13 cellular contexts compared by ENCODE assay signal in genomic region chr11:12418019-12418611, GRCh38. TPM values are rescaled to one million over a fixed set of nuclear protein-coding genes. Genes with fewer than 3 reads are reported as not detected.
DNase-seq lines count a peak whose midpoint lies in the region; TF ChIP-seq lines count a peak whose summit lies in the region.
"Had no signal": no experiment of that assay in that cellular context is flagged by ENCODE, and none has a peak within 500 bp of the region (broad histone marks: within the 10 kb centered on the region; RNA-seq: fewer than 3 reads in every experiment).

No MANE protein-coding gene starts in this region.

- no peak overlapping the region for H2BK15ac ChIP-seq in mesendoderm (replicated peaks; ENCODE audit: low read depth)

- no TSS peak for BruUV-seq in mammary epithelial cell (replicated peaks; lab: Mats Ljungman, UMichigan)

- TF ChIP-seq CTCF in mammary epithelial cell (conservative IDR thresholded peaks at IDR 0.05 in 1 of 2, IDR thresholded peaks at IDR 0.05 in 1 of 2; ENCODE audit: extremely low read depth in 1 of 2, insufficient read depth in 1 of 2, low read depth in 1 of 2, low read length in 2 of 2) (no peak), tibial nerve (IDR thresholded peaks at IDR 0.05) (no peak)

- H3K9me3 Mint-ChIP-seq in activated naive CD4-positive, alpha-beta T cell treated with anti-CD3 and anti-CD28 coated beads for 36 hours, result no peaks in the 10 kb centered on the region
- H3K9me3 Mint-ChIP-seq: activated CD4-positive, alpha-beta memory T cell treated with anti-CD3 and anti-CD28 coated beads for 36 hours had no signal

- no peak overlapping the region for H3K4me3 Mint-ChIP-seq in activated naive CD4-positive, alpha-beta T cell treated with anti-CD3 and anti-CD28 coated beads for 36 hours
- H3K4me3 Mint-ChIP-seq: activated CD4-positive, alpha-beta memory T cell treated with anti-CD3 and anti-CD28 coated beads for 36 hours had no signal

- peak overlapping the region; percentile 61 for H2AK5ac ChIP-seq in mesendoderm (ENCODE audit: low read length)

- in situ Hi-C loops in mammary epithelial cell (cut with MboI; ENCODE audit: low sequenced_read_pairs in 2 of 2), result loop anchor here in 1 of 2 donors (25.0 kb wide), 1 partner anchor 469 kb away; no protein-coding TSS in a partner anchor
- in situ Hi-C loops in G401 (cut with HindIII; ENCODE audit: low sequenced_read_pairs), result no loop called here

- H3K18ac ChIP-seq in mesendoderm (ENCODE audit: low read length), result peak overlapping the region; percentile 99

- H3K36me3 ChIP-seq in mammary epithelial cell (ENCODE audit: insufficient read depth, low read length) (no peaks in the 10 kb centered on the region), mesendoderm (ENCODE audit: control insufficient read depth, insufficient read depth, low read length) (no peaks in the 10 kb centered on the region), tibial nerve (no peaks in the 10 kb centered on the region)

- H3K23ac ChIP-seq in mesendoderm (ENCODE audit: low read length), result no peak overlapping the region

- H2BK120ac ChIP-seq in mesendoderm (ENCODE audit: low read depth, low read length), result peak overlapping the region; percentile 49

- WGBS in mammary epithelial cell (ENCODE audit: low coverage, missing lambda C conversion rate), result 8% methylated on average over 8 of the region's 9 CpGs
- no CpG with 5 or more reads among the region's 9 CpGs for WGBS in mesendoderm (ENCODE audit: extremely low coverage, insufficient coverage, low lambda C conversion rate)
- WGBS in tibial nerve, 2 donors, result 37 to 45% methylated on average over 8 to 9 of the region's 9 CpGs

- peaks cover 2% of the 10 kb centered on the region for H3K79me1 ChIP-seq in mesendoderm (ENCODE audit: low read length)

- no peaks in the 10 kb centered on the region for H3K4me1 Mint-ChIP-seq in activated naive CD4-positive, alpha-beta T cell treated with anti-CD3 and anti-CD28 coated beads for 36 hours (ENCODE audit: low read depth)

- CTCF ChIA-PET in mammary epithelial cell (lab: Charles Lee; ENCODE audit: low non-redundant PET), result no interaction called here
- CTCF ChIA-PET in activated naive CD4-positive, alpha-beta T cell treated with anti-CD3 and anti-CD28 coated beads for 36 hours (lab: Charles Lee), result interaction anchor here (0.7 kb wide), 1 partner anchor 13 kb away, joined by 3 read pairs; no protein-coding TSS in a partner anchor

- no peak overlapping the region for H3K27ac Mint-ChIP-seq in activated naive CD4-positive, alpha-beta T cell treated with anti-CD3 and anti-CD28 coated beads for 36 hours
- H3K27ac Mint-ChIP-seq: activated CD4-positive, alpha-beta memory T cell treated with anti-CD3 and anti-CD28 coated beads for 36 hours had no signal

- H3K56ac ChIP-seq in mesendoderm (ENCODE audit: low read length), result peak overlapping the region; percentile 83

- H3K9me3 ChIP-seq in mammary epithelial cell (replicated peaks; ENCODE audit: insufficient read depth, low read length), result no peaks in the 10 kb centered on the region
- H3K9me3 ChIP-seq in tibial nerve, result no peaks in the 10 kb centered on the region

- peak overlapping the region; percentile 97 for H2BK5ac ChIP-seq in mesendoderm (ENCODE audit: low read length)

- H3K9ac ChIP-seq in mammary epithelial cell (ENCODE audit: insufficient read depth, low read length) (no peak overlapping the region), mesendoderm (ENCODE audit: low read length) (no peak overlapping the region)

- H3K27ac ChIP-seq in mammary epithelial cell (ENCODE audit: insufficient read depth, low read depth, low read length) (no peak overlapping the region), mesendoderm (ENCODE audit: low read depth, low read length) (peak overlapping the region; percentile 91), tibial nerve (peak overlapping the region in 3 of 4 donors; percentile 35 to 89 (median 82))

- TF ChIP-seq POLR2A in tibial nerve (IDR thresholded peaks at IDR 0.05), result no peak

- H3K4me3 ChIP-seq in mammary epithelial cell (replicated peaks in 1 of 3; ENCODE audit: insufficient read depth in 1 of 3, low read depth in 2 of 3, low read length in 3 of 3), result no peak overlapping the region
- no peak overlapping the region for H3K4me3 ChIP-seq in mesendoderm (ENCODE audit: low read length)
- H3K4me3 ChIP-seq in tibial nerve, result no peak overlapping the region

- no peaks in the 10 kb centered on the region for H3K27me3 Mint-ChIP-seq in activated naive CD4-positive, alpha-beta T cell treated with anti-CD3 and anti-CD28 coated beads for 36 hours (ENCODE audit: low read depth)
- H3K27me3 Mint-ChIP-seq: activated CD4-positive, alpha-beta memory T cell treated with anti-CD3 and anti-CD28 coated beads for 36 hours had no signal

- peak; percentile 69 for DNase-seq in HS-27A (ENCODE audit: low read depth)
- peak; percentile 32 for DNase-seq in mammary epithelial cell
- peak; percentile 99 for DNase-seq in mesendoderm
- DNase-seq in tibial nerve (ENCODE audit: low spot score in 2 of 2), result no peak
- no peak for DNase-seq in activated CD4-positive, alpha-beta T cell treated with anti-CD3 and anti-CD28 coated beads, Interleukin-2, amount 50 U/mL, for 1 hour
- DNase-seq in activated naive CD4-positive, alpha-beta T cell treated with anti-CD3 and anti-CD28 coated beads for 36 hours, result no peak
- no peak for DNase-seq in G401 (ENCODE audit: low spot score)
- DNase-seq: activated CD4-positive, alpha-beta memory T cell treated with anti-CD3 and anti-CD28 coated beads for 36 hours; activated naive CD4-positive, alpha-beta T cell treated with anti-CD3 and anti-CD28 coated beads, Interleukin-2, amount 50 U/mL, for 16 hours; dermis blood vessel endothelial cell; DMS79; hippocampal formation; NCI-H1105 treated with DMSO at 0.1 percent for 48 hours had no signal

- H3K4me2 ChIP-seq in mammary epithelial cell (ENCODE audit: insufficient read depth, low read depth, low read length) (peak overlapping the region; percentile 59), mesendoderm (ENCODE audit: low read length) (no peak overlapping the region)

- H3K79me2 ChIP-seq in mammary epithelial cell (ENCODE audit: insufficient read depth, low read length), result peaks cover 77% of the 10 kb centered on the region
- H3K79me2 ChIP-seq in mesendoderm (ENCODE audit: control insufficient read depth, insufficient read depth, low read length), result no peaks in the 10 kb centered on the region

- H3K36me3 Mint-ChIP-seq in activated naive CD4-positive, alpha-beta T cell treated with anti-CD3 and anti-CD28 coated beads for 36 hours (ENCODE audit: low read depth), result no peaks in the 10 kb centered on the region
- H3K36me3 Mint-ChIP-seq: activated CD4-positive, alpha-beta memory T cell treated with anti-CD3 and anti-CD28 coated beads for 36 hours had no signal

- intact Hi-C loops in mammary epithelial cell (cut with micrococcal nuclease), result no loop called here
- intact Hi-C loops in activated naive CD4-positive, alpha-beta T cell treated with anti-CD3 and anti-CD28 coated beads for 36 hours (cut with micrococcal nuclease), result loop anchor here (10.0 kb wide), 2 partner anchors 57 to 397 kb away; no protein-coding TSS in a partner anchor

- dilution Hi-C loops in mammary epithelial cell (cut with HindIII; ENCODE audit: low sequenced_read_pairs), result loop anchor here (5.0 kb wide), 1 partner anchor 384 kb away; no protein-coding TSS in a partner anchor

- H4K5ac ChIP-seq in mesendoderm (ENCODE audit: low read length), result no peak overlapping the region

- peak overlapping the region; percentile 49 for H3K4ac ChIP-seq in mesendoderm (ENCODE audit: low read depth, low read length)

- TF ChIP-seq EP300 in tibial nerve (IDR thresholded peaks at IDR 0.05), result peak in 1 of 2 donors; percentile 6

- H4K8ac ChIP-seq in mesendoderm (ENCODE audit: low read depth, low read length), result no peak overlapping the region

- H3K4me1 ChIP-seq in mammary epithelial cell (ENCODE audit: insufficient read depth, low read length) (peaks cover 21% of the 10 kb centered on the region), mesendoderm (ENCODE audit: control insufficient read depth, low read depth, low read length) (peaks cover 6% of the 10 kb centered on the region), tibial nerve (peaks cover 0 to 78% (median 30%) of the 10 kb centered on the region in 4 donors)

- H2AFZ ChIP-seq in mammary epithelial cell (ENCODE audit: low read depth, low read length), result peak overlapping the region; percentile 77

- H4K20me1 ChIP-seq in mammary epithelial cell (ENCODE audit: insufficient read depth, low read length), result no peaks in the 10 kb centered on the region

- no peaks in the 10 kb centered on the region for H3K27me3 ChIP-seq in mammary epithelial cell (ENCODE audit: insufficient read depth, low read length)
- no peaks in the 10 kb centered on the region for H3K27me3 ChIP-seq in mesendoderm (ENCODE audit: insufficient read depth, low read length, poor library complexity)
- H3K27me3 ChIP-seq in tibial nerve, result no peaks in the 10 kb centered on the region

RNA-seq across cellular contexts. Expression of gene PARVA, which starts 40.7 kb away (rescaled TPM):
- total RNA-seq in mammary epithelial cell (10 to 100 TPM; 57.7 to 59.6 TPM), tibial nerve (10 to 100 TPM; 64.2 to 85.0 (median 70.5) TPM)
- 26.6 TPM for polyA plus RNA-seq in mammary epithelial cell
- 31.9 TPM for polyA minus RNA-seq in mammary epithelial cell
- polyA plus RNA-seq in mesendoderm (2013, experiment 1 of 2), result 14.9 TPM
- 15.8 TPM for polyA plus RNA-seq in mesendoderm (2013, experiment 2 of 2)
- under 1 TPM; 0.22 to 0.38 TPM for total RNA-seq in activated naive CD4-positive, alpha-beta T cell treated with anti-CD3 and anti-CD28 coated beads for 36 hours
- total RNA-seq in G401 (2014; rRNA removed; shearing (Covaris generic)), result 6.6 and 9.9 TPM in 2 replicates

Comparison
In these comparisons a context has a peak if more than half of its experiments do, and no peak if none do; other contexts are left out.
1. DNase-seq: peak in HS-27A (single experiment), mammary epithelial cell (single experiment) and mesendoderm (single experiment); none in tibial nerve (0 of 2), activated CD4-positive, alpha-beta T cell treated with anti-CD3 and anti-CD28 coated beads, Interleukin-2, amount 50 U/mL, for 1 hour (single experiment), activated naive CD4-positive, alpha-beta T cell treated with anti-CD3 and anti-CD28 coated beads for 36 hours (single experiment) and G401 (single experiment).